In genomic region chr20:60060593-60060992, GRCh38 we compare ENCODE assay signal across 15 cellular contexts.
DNase-seq lines count a peak whose midpoint lies in the region; ATAC-seq, FAIRE-seq and TF ChIP-seq lines count a peak whose summit lies in the region.
"Had no signal": no experiment of that assay in that cellular context is flagged by ENCODE, and none has a peak within 500 bp of the region (broad histone marks: within the 10 kb centered on the region; RNA-seq: fewer than 3 reads in every experiment).

No MANE protein-coding gene starts in this region.

- no peak overlapping the region for H3K27ac ChIP-seq in sigmoid colon
- H3K27ac ChIP-seq: A549, SJCRH30 had no signal

- DNase-seq in NK-92 treated with Interleukin-12 subunit alpha and Interleukin-12 subunit beta, amount 100 ng/mL, for 24 hours (lab: John Stamatoyannopoulos, UW): peak; percentile 19
- DNase-seq in NK-92 (lab: John Stamatoyannopoulos, UW; ENCODE audit: unreplicated experiment) (no peak), HTR-8/SVneo (ENCODE audit: insufficient read length, low spot score) (no peak), bronchial epithelial cell (ENCODE audit: low read depth) (peak; percentile 86), sigmoid colon (peak; percentile 28), D341Med (ENCODE audit: low spot score) (no peak)
- DNase-seq in activated T-cell treated with anti-CD3 and anti-CD28 coated beads, Interleukin-2, amount 50 U/mL, for 48 hours: no peak
- DNase-seq: activated CD8-positive, alpha-beta T cell treated with anti-CD3 and anti-CD28 coated beads, Interleukin-2, amount 10 ng/mL, durations not matched to agents 7 days and 5 days; erythroblast; KG1; naive B cell; NCI-H1694 treated with DMSO at 0.1 percent for 48 hours; SJCRH30 had no signal

- no peak for ATAC-seq in GM21360 (IDR thresholded peaks at IDR 0.05; ENCODE audit: unreplicated experiment)
- ATAC-seq: A549; activated CD8-positive, alpha-beta T cell treated with anti-CD3 and anti-CD28 coated beads, Interleukin-2, amount 10 ng/mL, durations not matched to agents 7 days and 5 days had no signal

- 81 to 87% methylated on average over 4 of the region's 4 CpGs for WGBS in sigmoid colon, 2 donors

- no peaks in the 10 kb centered on the region for H3K9me3 ChIP-seq in sigmoid colon
- H3K9me3 ChIP-seq: SJCRH30 had no signal

- intact Hi-C loops in sigmoid colon (cut with DNase I): no loop called here

- peaks cover 0 to 5% (median 1%) of the 10 kb centered on the region in 4 donors for H3K4me1 ChIP-seq in sigmoid colon
- H3K4me1 ChIP-seq: A549 had no signal

- no peaks in the 10 kb centered on the region for H3K27me3 ChIP-seq in bronchial epithelial cell (ENCODE audit: control insufficient read depth, insufficient read depth, low read length)
- H3K27me3 ChIP-seq in sigmoid colon: peaks cover 0 to 8% (median 3%) of the 10 kb centered on the region in 3 donors

- H3K4me3 ChIP-seq in bronchial epithelial cell (ENCODE audit: low read depth, low read length) (no peak overlapping the region), sigmoid colon (no peak overlapping the region)
- H3K4me3 ChIP-seq: A549, SJCRH30 had no signal

- peak; percentile 60 for FAIRE-seq in HTR-8/SVneo (lab: Jason Lieb, UNC)
- FAIRE-seq in bronchial epithelial cell (lab: Jason Lieb, UNC): no peak
- FAIRE-seq: A549 had no signal

- no peaks in the 10 kb centered on the region for H3K36me3 ChIP-seq in bronchial epithelial cell (ENCODE audit: control insufficient read depth, insufficient read depth, low read length)
- no peaks in the 10 kb centered on the region for H3K36me3 ChIP-seq in sigmoid colon
- H3K36me3 ChIP-seq: SJCRH30 had no signal

- TF ChIP-seq EP300 in sigmoid colon (IDR thresholded peaks at IDR 0.05): no peak

- no peak for TF ChIP-seq CTCF in bronchial epithelial cell (IDR thresholded peaks at IDR 0.05; ENCODE audit: insufficient read depth, low read length, severe bottlenecking)
- TF ChIP-seq CTCF in sigmoid colon (IDR thresholded peaks at IDR 0.05): no peak

- TF ChIP-seq POLR2A in sigmoid colon (IDR thresholded peaks at IDR 0.05): no peak

Comparison
In these comparisons a context has a peak if more than half of its experiments do, and no peak if none do; other contexts are left out.
1. DNase-seq: peak in NK-92 treated with Interleukin-12 subunit alpha and Interleukin-12 subunit beta, amount 100 ng/mL, for 24 hours (single experiment), bronchial epithelial cell (single experiment) and sigmoid colon (single experiment); none in NK-92 (single experiment), HTR-8/SVneo (single experiment), activated T-cell treated with anti-CD3 and anti-CD28 coated beads, Interleukin-2, amount 50 U/mL, for 48 hours (0 of 2) and D341Med (single experiment).